Comparison of ENCODE assay signal across 31 cellular contexts in genomic region chr7:157901166-157901565, GRCh38.
"Had no signal": no experiment of that assay in that cellular context is flagged by ENCODE, and none has a peak within 500 bp of the region (broad histone marks: within the 10 kb centered on the region; RNA-seq: fewer than 3 reads in every experiment).

No MANE protein-coding gene starts in this region.

- H3K4me3 ChIP-seq: pancreas, prostate gland, right atrium auricular region, right lobe of liver, skin epidermis, smooth muscle cell, spleen, suprapubic skin, testis, tibial artery, transverse colon, upper lobe of right lung, uterus had no signal

- ATAC-seq: naive thymus-derived CD4-positive, alpha-beta T cell; natural killer cell; pancreas; right lobe of liver; stimulated activated memory B cell treated with anti-CD40 and anti-IgM and Interleukin-4, amounts not matched to agents 10 μg/mL and 1 μg/mL and 100 μg/mL, for 72 hours; stimulated activated naive CD8-positive, alpha-beta T cell treated with anti-CD3 and anti-CD28 coated beads, Interleukin-15, amount 100 ng/mL, for 72 hours; stimulated activated naive CD8-positive, alpha-beta T cell treated with anti-CD3 and anti-CD28 coated beads, Interleukin-15, Interleukin-2, amounts not matched to agents 100 U/mL and 50 U/mL, for 24 hours; upper lobe of right lung had no signal

- H3K36me3 ChIP-seq: neutrophil, pancreas, prostate gland, right atrium auricular region, right lobe of liver, spleen, suprapubic skin, tibial artery, transverse colon, upper lobe of right lung, uterus had no signal

- H3K4me1 ChIP-seq: pancreas, prostate gland, right atrium auricular region, right lobe of liver, testis, tibial artery, transverse colon, upper lobe of right lung, uterus had no signal

- H3K27me3 ChIP-seq: pancreas, right atrium auricular region, right lobe of liver, suprapubic skin, testis, tibial artery, transverse colon, upper lobe of right lung, uterus had no signal

- H3K9me3 ChIP-seq: neutrophil, pancreas, prostate gland, right atrium auricular region, right lobe of liver, suprapubic skin, testis, tibial artery, transverse colon, upper lobe of right lung, uterus had no signal

- H3K27ac Mint-ChIP-seq: naive thymus-derived CD4-positive, alpha-beta T cell; natural killer cell; nephron; stimulated activated memory B cell treated with anti-CD40 and anti-IgM and Interleukin-4, amounts not matched to agents 10 μg/mL and 1 μg/mL and 100 μg/mL, for 72 hours; type B pancreatic cell had no signal

- H3K9me3 Mint-ChIP-seq: natural killer cell; nephron; neural crest cell; stimulated activated naive CD8-positive, alpha-beta T cell treated with anti-CD3 and anti-CD28 coated beads, Interleukin-15, amount 100 ng/mL, for 72 hours had no signal

- H3K4me1 Mint-ChIP-seq: naive thymus-derived CD4-positive, alpha-beta T cell; natural killer cell; stimulated activated memory B cell treated with anti-CD40 and anti-IgM and Interleukin-4, amounts not matched to agents 10 μg/mL and 1 μg/mL and 100 μg/mL, for 72 hours; stimulated activated naive CD8-positive, alpha-beta T cell treated with anti-CD3 and anti-CD28 coated beads, Interleukin-15, amount 100 ng/mL, for 72 hours had no signal

- H3K27me3 Mint-ChIP-seq: naive thymus-derived CD4-positive, alpha-beta T cell; stimulated activated memory B cell treated with anti-CD40 and anti-IgM and Interleukin-4, amounts not matched to agents 10 μg/mL and 1 μg/mL and 100 μg/mL, for 72 hours; stimulated activated naive CD8-positive, alpha-beta T cell treated with anti-CD3 and anti-CD28 coated beads, Interleukin-15, amount 100 ng/mL, for 72 hours had no signal

- H3K27ac ChIP-seq: neutrophil, pancreas, prostate gland, right atrium auricular region, right lobe of liver, skin epidermis, spleen, suprapubic skin, testis, tibial artery, transverse colon, upper lobe of right lung, uterus had no signal

- DNase-seq: naive thymus-derived CD4-positive, alpha-beta T cell; natural killer cell; nucleus accumbens; pancreas; retina; spleen; stimulated activated CD4-positive, alpha-beta T cell treated with anti-CD3 and anti-CD28 coated beads, Interleukin-12 subunit alpha, Interleukin-12 subunit beta, amount 100 ng/mL, for 4 hours; stimulated activated CD4-positive, alpha-beta T cell treated with anti-CD3 and anti-CD28 coated beads, Interleukin-1b, Interleukin-23, amount 100 ng/mL, for 48 hours; stimulated activated CD4-positive, alpha-beta T cell treated with anti-CD3 and anti-CD28 coated beads, Interleukin-4, amount 100 ng/mL, for 1 hour; stimulated activated CD4-positive, alpha-beta T cell treated with anti-CD3 and anti-CD28 coated beads, Interleukin-4, amount 100 ng/mL, for 4 hours; stimulated activated CD8-positive, alpha-beta memory T cell treated with anti-CD3 and anti-CD28 coated beads, Interleukin-4, amount 100 ng/mL, for 48 hours; stimulated activated naive CD4-positive, alpha-beta T cell; stimulated activated naive CD8-positive, alpha-beta T cell treated with anti-CD3 and anti-CD28 coated beads, Interleukin-15, amount 100 ng/mL, for 72 hours; stimulated activated naive CD8-positive, alpha-beta T cell treated with anti-CD3 and anti-CD28 coated beads, Interleukin-15, Interleukin-2, amounts not matched to agents 100 U/mL and 50 U/mL, for 24 hours; substantia nigra; testis; transverse colon; upper lobe of right lung; uterus had no signal

- H3K36me3 Mint-ChIP-seq: naive thymus-derived CD4-positive, alpha-beta T cell; natural killer cell; stimulated activated memory B cell treated with anti-CD40 and anti-IgM and Interleukin-4, amounts not matched to agents 10 μg/mL and 1 μg/mL and 100 μg/mL, for 72 hours; type B pancreatic cell had no signal

- H3K4me3 Mint-ChIP-seq: naive thymus-derived CD4-positive, alpha-beta T cell; natural killer cell; nephron; neural crest cell; stimulated activated memory B cell treated with anti-CD40 and anti-IgM and Interleukin-4, amounts not matched to agents 10 μg/mL and 1 μg/mL and 100 μg/mL, for 72 hours; stimulated activated naive CD8-positive, alpha-beta T cell treated with anti-CD3 and anti-CD28 coated beads, Interleukin-15, amount 100 ng/mL, for 72 hours; type B pancreatic cell had no signal
